In genomic region chr5:74098456-74098855, GRCh38 we compare ENCODE assay signal across 20 cellular contexts.
"Had no signal": no experiment of that assay in that cellular context is flagged by ENCODE, and none has a peak within 500 bp of the region (broad histone marks: within the 10 kb centered on the region; RNA-seq: fewer than 3 reads in every experiment).

No MANE protein-coding gene starts in this region.

- H3K27ac ChIP-seq: HL-60 had no signal

- ATAC-seq: HepG2 had no signal

- DNase-seq: IMR-90, Karpas-422, KG1, MM.1S, NCI-H1092 treated with DMSO at 0.1 percent for 48 hours, NCI-H1436, NCI-H187, NCI-H2081, NCI-H2107, NCI-H2227 treated with DMSO at 0.1 percent for 48 hours, NCI-H524, NCI-H526 treated with DMSO at 0.1 percent for 48 hours, NCI-H748 treated with DMSO at 0.1 percent for 48 hours, Right ventricle myocardium superior, RPMI8226, SIG-M5, SK-N-SH, SW 1271 had no signal

- H3K9me2 ChIP-seq: SK-N-SH had no signal

- H3K9ac ChIP-seq: SK-N-SH had no signal

- H3K9me3 ChIP-seq: SK-N-SH had no signal

- H3K4me2 ChIP-seq: SK-N-SH had no signal
